37 cellular contexts compared by ENCODE assay signal in the genomic region with DNA sequence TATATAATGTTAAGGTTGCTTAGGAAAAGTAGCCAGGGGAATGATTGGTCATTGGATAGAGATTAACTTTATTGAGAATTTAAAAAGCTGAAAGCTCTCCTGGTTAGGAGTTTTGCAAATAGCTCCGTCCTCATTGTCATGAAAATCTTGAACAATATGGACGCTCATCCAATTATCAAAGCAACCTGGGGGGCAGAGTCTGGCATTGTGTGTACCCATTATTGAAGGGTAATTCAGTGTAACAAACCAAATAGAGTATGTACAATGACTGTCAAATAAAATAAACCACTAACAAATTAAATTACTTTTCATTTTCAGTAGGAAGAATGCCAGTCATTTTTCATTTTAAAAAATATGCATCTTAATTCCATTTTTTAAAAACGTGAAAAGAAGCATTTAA.
"Had no signal": no experiment of that assay in that cellular context is flagged by ENCODE, and none has a peak within 500 bp of the region (broad histone marks: within the 10 kb centered on the region; RNA-seq: fewer than 3 reads in every experiment).

No MANE protein-coding gene starts in this region.

- H3K27me3 ChIP-seq: cardiac muscle cell had no signal

- H3K27me3 Mint-ChIP-seq: activated CD4-positive, alpha-beta memory T cell treated with anti-CD3 and anti-CD28 coated beads, Interleukin-2, amount 10 ng/mL, durations not matched to agents 7 days and 5 days; activated CD4-positive, alpha-beta T cell treated with anti-CD3 and anti-CD28 coated beads for 36 hours; activated CD4-positive, alpha-beta T cell treated with anti-CD3 and anti-CD28 coated beads, Interleukin-2, amount 10 ng/mL, durations not matched to agents 7 days and 5 days; activated CD8-positive, alpha-beta memory T cell treated with anti-CD3 and anti-CD28 coated beads, Interleukin-2, amount 10 ng/mL, durations not matched to agents 7 days and 5 days; activated naive CD4-positive, alpha-beta T cell treated with anti-CD3 and anti-CD28 coated beads, Interleukin-2, amount 10 ng/mL, durations not matched to agents 7 days and 5 days; activated naive CD4-positive, alpha-beta T cell treated with anti-CD3 and anti-CD28 coated beads, Interleukin-2, amount 50 U/mL, for 24 hours; activated naive CD8-positive, alpha-beta T cell; activated naive CD8-positive, alpha-beta T cell treated with anti-CD3 and anti-CD28 coated beads, Interleukin-2, amount 10 ng/mL, durations not matched to agents 7 days and 5 days; activated naive CD8-positive, alpha-beta T cell treated with anti-CD3 and anti-CD28 coated beads, Interleukin-2, amount 50 U/mL, for 24 hours; activated T-cell treated with anti-CD3 and anti-CD28 coated beads, Interleukin-2, amount 50 U/mL, for 24 hours; central memory CD8-positive, alpha-beta T cell had no signal

- H3K27ac Mint-ChIP-seq: activated CD4-positive, alpha-beta memory T cell treated with anti-CD3 and anti-CD28 coated beads, Interleukin-2, amount 10 ng/mL, durations not matched to agents 7 days and 5 days; activated CD4-positive, alpha-beta T cell treated with anti-CD3 and anti-CD28 coated beads for 36 hours; activated CD4-positive, alpha-beta T cell treated with anti-CD3 and anti-CD28 coated beads, Interleukin-2, amount 10 ng/mL, durations not matched to agents 7 days and 5 days; activated CD8-positive, alpha-beta memory T cell treated with anti-CD3 and anti-CD28 coated beads, Interleukin-2, amount 10 ng/mL, durations not matched to agents 7 days and 5 days; activated CD8-positive, alpha-beta T cell treated with anti-CD3 and anti-CD28 coated beads, Interleukin-2, amount 10 ng/mL, durations not matched to agents 7 days and 5 days; activated naive CD4-positive, alpha-beta T cell treated with anti-CD3 and anti-CD28 coated beads, Interleukin-2, amount 10 ng/mL, durations not matched to agents 7 days and 5 days; activated naive CD4-positive, alpha-beta T cell treated with anti-CD3 and anti-CD28 coated beads, Interleukin-2, amount 50 U/mL, for 24 hours; activated naive CD8-positive, alpha-beta T cell; activated naive CD8-positive, alpha-beta T cell treated with anti-CD3 and anti-CD28 coated beads, Interleukin-2, amount 10 ng/mL, durations not matched to agents 7 days and 5 days; activated naive CD8-positive, alpha-beta T cell treated with anti-CD3 and anti-CD28 coated beads, Interleukin-2, amount 50 U/mL, for 24 hours; activated T-cell treated with anti-CD3 and anti-CD28 coated beads, Interleukin-2, amount 50 U/mL, for 24 hours; activated T-helper 2 cell treated with anti-CD3 and anti-CD28 coated beads, Interferon-gamma antibody, Interleukin-2, Interleukin-4, amounts not matched to agents 10 μg/mL and 5 μg/mL and 100 μg/mL, durations not matched to agents 14 hours and 24 hours and 36 hours; T-helper 1 cell treated with Interleukin-12 subunit alpha and Interleukin-12 subunit beta and Interleukin-4 antibody, amounts not matched to agents 30 μg/mL and 1 μg/mL, for 36 hours; T-helper 2 cell treated with Interferon-gamma antibody and Interleukin-4, amounts not matched to agents 5 μg/mL and 100 μg/mL, for 36 hours; WTC11 had no signal

- ATAC-seq: activated CD4-positive, alpha-beta T cell treated with anti-CD3 and anti-CD28 coated beads for 36 hours; activated CD4-positive, CD25-positive, alpha-beta regulatory T cell treated with anti-CD3 and anti-CD28 coated beads, Interleukin-2, amount 50 U/mL, for 24 hours; activated CD8-positive, alpha-beta memory T cell treated with anti-CD3 and anti-CD28 coated beads, Interleukin-2, amount 10 ng/mL, durations not matched to agents 7 days and 5 days; activated CD8-positive, alpha-beta T cell treated with anti-CD3 and anti-CD28 coated beads, Interleukin-2, amount 10 ng/mL, durations not matched to agents 7 days and 5 days; activated naive CD8-positive, alpha-beta T cell treated with anti-CD3 and anti-CD28 coated beads, Interleukin-2, amount 50 U/mL, for 24 hours; body of pancreas; WTC11 had no signal

- H3K36me3 ChIP-seq: cardiac muscle cell had no signal

- DNase-seq: activated CD4-positive, alpha-beta memory T cell treated with anti-CD3 and anti-CD28 coated beads, Interleukin-2, amount 10 ng/mL, durations not matched to agents 7 days and 5 days; activated CD4-positive, alpha-beta T cell treated with anti-CD3 and anti-CD28 coated beads for 1 hour; activated CD4-positive, alpha-beta T cell treated with anti-CD3 and anti-CD28 coated beads for 36 hours; activated CD4-positive, alpha-beta T cell treated with anti-CD3 and anti-CD28 coated beads for 48 hours; activated CD4-positive, alpha-beta T cell treated with anti-CD3 and anti-CD28 coated beads, Interleukin-2, amount 10 ng/mL, durations not matched to agents 7 days and 5 days; activated CD4-positive, alpha-beta T cell treated with anti-CD3 and anti-CD28 coated beads, Interleukin-2, amount 50 U/mL, for 48 hours; activated CD4-positive, CD25-positive, alpha-beta regulatory T cell; activated CD8-positive, alpha-beta memory T cell treated with anti-CD3 and anti-CD28 coated beads for 24 hours; activated CD8-positive, alpha-beta memory T cell treated with anti-CD3 and anti-CD28 coated beads, Interleukin-2, amount 10 ng/mL, durations not matched to agents 7 days and 5 days; activated CD8-positive, alpha-beta memory T cell treated with anti-CD3 and anti-CD28 coated beads, Interleukin-2, amount 50 U/mL, for 48 hours; activated CD8-positive, alpha-beta T cell treated with anti-CD3 and anti-CD28 coated beads, Interleukin-2, amount 10 ng/mL, durations not matched to agents 7 days and 5 days; activated effector memory CD4-positive, alpha-beta T cell treated with Interleukin-2 at 50 U/mL for 16 hours; activated gamma-delta T cell; activated naive CD4-positive, alpha-beta T cell treated with anti-CD3 and anti-CD28 coated beads, Interleukin-2, amount 10 ng/mL, durations not matched to agents 7 days and 5 days; activated naive CD4-positive, alpha-beta T cell treated with Interleukin-2 at 50 U/mL for 16 hours; activated naive CD8-positive, alpha-beta T cell treated with anti-CD3 and anti-CD28 coated beads, Interleukin-2, amount 10 ng/mL, durations not matched to agents 7 days and 5 days; activated naive CD8-positive, alpha-beta T cell treated with anti-CD3 and anti-CD28 coated beads, Interleukin-2, amount 50 U/mL, for 24 hours; activated T-cell treated with anti-CD3 and anti-CD28 coated beads, Interleukin-2, amount 50 U/mL, for 24 hours; activated T-cell treated with anti-CD3 and anti-CD28 coated beads, Interleukin-2, amount 50 U/mL, for 48 hours; amniotic stem cell; aorta; body of pancreas; caudate nucleus; cerebellar nuclear complex; T-helper 1 cell; T-helper 2 cell; T-helper 9 cell had no signal

- H3K4me1 ChIP-seq: body of pancreas had no signal

- H3K4me1 Mint-ChIP-seq: activated CD4-positive, alpha-beta memory T cell treated with anti-CD3 and anti-CD28 coated beads, Interleukin-2, amount 10 ng/mL, durations not matched to agents 7 days and 5 days; activated CD4-positive, alpha-beta T cell treated with anti-CD3 and anti-CD28 coated beads for 36 hours; activated CD4-positive, alpha-beta T cell treated with anti-CD3 and anti-CD28 coated beads, Interleukin-2, amount 10 ng/mL, durations not matched to agents 7 days and 5 days; activated naive CD4-positive, alpha-beta T cell treated with anti-CD3 and anti-CD28 coated beads, Interleukin-2, amount 10 ng/mL, durations not matched to agents 7 days and 5 days; activated naive CD4-positive, alpha-beta T cell treated with anti-CD3 and anti-CD28 coated beads, Interleukin-2, amount 50 U/mL, for 24 hours; activated naive CD8-positive, alpha-beta T cell treated with anti-CD3 and anti-CD28 coated beads, Interleukin-2, amount 10 ng/mL, durations not matched to agents 7 days and 5 days; activated naive CD8-positive, alpha-beta T cell treated with anti-CD3 and anti-CD28 coated beads, Interleukin-2, amount 50 U/mL, for 24 hours had no signal

- H3K4me3 ChIP-seq: body of pancreas, cardiac muscle cell had no signal

- H3K9me3 Mint-ChIP-seq: activated CD4-positive, alpha-beta memory T cell treated with anti-CD3 and anti-CD28 coated beads, Interleukin-2, amount 10 ng/mL, durations not matched to agents 7 days and 5 days; activated CD4-positive, alpha-beta T cell treated with anti-CD3 and anti-CD28 coated beads, Interleukin-2, amount 10 ng/mL, durations not matched to agents 7 days and 5 days; activated naive CD4-positive, alpha-beta T cell treated with anti-CD3 and anti-CD28 coated beads, Interleukin-2, amount 10 ng/mL, durations not matched to agents 7 days and 5 days; activated naive CD4-positive, alpha-beta T cell treated with anti-CD3 and anti-CD28 coated beads, Interleukin-2, amount 50 U/mL, for 24 hours; activated naive CD8-positive, alpha-beta T cell treated with anti-CD3 and anti-CD28 coated beads, Interleukin-2, amount 10 ng/mL, durations not matched to agents 7 days and 5 days; activated naive CD8-positive, alpha-beta T cell treated with anti-CD3 and anti-CD28 coated beads, Interleukin-2, amount 50 U/mL, for 24 hours; activated T-cell treated with anti-CD3 and anti-CD28 coated beads, Interleukin-2, amount 50 U/mL, for 24 hours; activated T-helper 2 cell treated with anti-CD3 and anti-CD28 coated beads, Interferon-gamma antibody, Interleukin-2, Interleukin-4, amounts not matched to agents 10 μg/mL and 5 μg/mL and 100 μg/mL, durations not matched to agents 14 hours and 24 hours and 36 hours; central memory CD8-positive, alpha-beta T cell; T-helper 1 cell treated with Interleukin-12 subunit alpha and Interleukin-12 subunit beta and Interleukin-4 antibody, amounts not matched to agents 30 μg/mL and 1 μg/mL, for 36 hours; T-helper 2 cell treated with Interferon-gamma antibody and Interleukin-4, amounts not matched to agents 5 μg/mL and 100 μg/mL, for 36 hours had no signal

- H3K27ac ChIP-seq: body of pancreas, cardiac muscle cell, VCaP had no signal

- H3K9me3 ChIP-seq: body of pancreas had no signal

- H3K4me3 Mint-ChIP-seq: activated CD4-positive, alpha-beta memory T cell treated with anti-CD3 and anti-CD28 coated beads, Interleukin-2, amount 10 ng/mL, durations not matched to agents 7 days and 5 days; activated CD4-positive, alpha-beta T cell treated with anti-CD3 and anti-CD28 coated beads for 36 hours; activated CD4-positive, alpha-beta T cell treated with anti-CD3 and anti-CD28 coated beads, Interleukin-2, amount 10 ng/mL, durations not matched to agents 7 days and 5 days; activated CD8-positive, alpha-beta memory T cell treated with anti-CD3 and anti-CD28 coated beads, Interleukin-2, amount 10 ng/mL, durations not matched to agents 7 days and 5 days; activated CD8-positive, alpha-beta T cell treated with anti-CD3 and anti-CD28 coated beads, Interleukin-2, amount 10 ng/mL, durations not matched to agents 7 days and 5 days; activated naive CD4-positive, alpha-beta T cell treated with anti-CD3 and anti-CD28 coated beads, Interleukin-2, amount 10 ng/mL, durations not matched to agents 7 days and 5 days; activated naive CD4-positive, alpha-beta T cell treated with anti-CD3 and anti-CD28 coated beads, Interleukin-2, amount 50 U/mL, for 24 hours; activated naive CD8-positive, alpha-beta T cell; activated naive CD8-positive, alpha-beta T cell treated with anti-CD3 and anti-CD28 coated beads, Interleukin-2, amount 10 ng/mL, durations not matched to agents 7 days and 5 days; activated naive CD8-positive, alpha-beta T cell treated with anti-CD3 and anti-CD28 coated beads, Interleukin-2, amount 50 U/mL, for 24 hours; activated T-cell treated with anti-CD3 and anti-CD28 coated beads, Interleukin-2, amount 50 U/mL, for 24 hours; central memory CD8-positive, alpha-beta T cell; T-helper 1 cell treated with Interleukin-12 subunit alpha and Interleukin-12 subunit beta and Interleukin-4 antibody, amounts not matched to agents 30 μg/mL and 1 μg/mL, for 36 hours; T-helper 2 cell treated with Interferon-gamma antibody and Interleukin-4, amounts not matched to agents 5 μg/mL and 100 μg/mL, for 36 hours; WTC11 had no signal

- H3K36me3 Mint-ChIP-seq: activated CD8-positive, alpha-beta memory T cell treated with anti-CD3 and anti-CD28 coated beads, Interleukin-2, amount 10 ng/mL, durations not matched to agents 7 days and 5 days; activated naive CD4-positive, alpha-beta T cell treated with anti-CD3 and anti-CD28 coated beads, Interleukin-2, amount 10 ng/mL, durations not matched to agents 7 days and 5 days; activated naive CD4-positive, alpha-beta T cell treated with anti-CD3 and anti-CD28 coated beads, Interleukin-2, amount 50 U/mL, for 24 hours; activated naive CD8-positive, alpha-beta T cell; activated naive CD8-positive, alpha-beta T cell treated with anti-CD3 and anti-CD28 coated beads, Interleukin-2, amount 10 ng/mL, durations not matched to agents 7 days and 5 days; WTC11 had no signal
